In genomic region chr5:56095579-56096102, GRCh38 we compare ENCODE assay signal across 8 cellular contexts.
DNase-seq lines count a peak whose midpoint lies in the region; ATAC-seq and TF ChIP-seq lines count a peak whose summit lies in the region.
"Had no signal": no experiment of that assay in that cellular context is flagged by ENCODE, and none has a peak within 500 bp of the region (broad histone marks: within the 10 kb centered on the region; RNA-seq: fewer than 3 reads in every experiment).

No MANE protein-coding gene starts in this region.

- H3K27me3 ChIP-seq in WERI-Rb-1 (ENCODE audit: insufficient read depth, low read depth, severe bottlenecking): no peaks in the 10 kb centered on the region
- no peaks in the 10 kb centered on the region for H3K27me3 ChIP-seq in MG63

- DNase-seq in globus pallidus (ENCODE audit: low spot score): peak; percentile 40
- DNase-seq in A172 (ENCODE audit: low spot score): no peak
- no peak for DNase-seq in WERI-Rb-1
- no peak for DNase-seq in MG63
- DNase-seq: NCI-H226 had no signal

- H3K36me3 ChIP-seq in WERI-Rb-1 (no peaks in the 10 kb centered on the region), MG63 (no peaks in the 10 kb centered on the region)

- H3K4me3 ChIP-seq in WERI-Rb-1 (ENCODE audit: low read depth, low read length) (no peak overlapping the region), MG63 (no peak overlapping the region)

- ATAC-seq in GM18858 (IDR thresholded peaks at IDR 0.05; ENCODE audit: unreplicated experiment) (peak; percentile 65), GM21381 (IDR thresholded peaks at IDR 0.05; ENCODE audit: unreplicated experiment) (peak; percentile 73), HG03103 (IDR thresholded peaks at IDR 0.05; ENCODE audit: low read depth, unreplicated experiment) (peak; percentile 44)

- TF ChIP-seq CTCF in WERI-Rb-1 (IDR thresholded peaks at IDR 0.05; ENCODE audit: low read depth, low read length): no peak

- no peaks in the 10 kb centered on the region for H3K9me3 ChIP-seq in WERI-Rb-1 (ENCODE audit: severe bottlenecking)
- H3K9me3 ChIP-seq in MG63: 0 out of 2 replicates have a peak, but pooled peaks cover 2% of the 10 kb centered on the region

- H3K27ac ChIP-seq in WERI-Rb-1: no peak overlapping the region
